In genomic region chr10:26254616-26255015, GRCh38 we compare ENCODE assay signal across 1 cellular context.
TF ChIP-seq lines count a peak whose summit lies in the region.

No MANE protein-coding gene starts in this region.

TF ChIP-seq in H1, 55 proteins besides CTCF, POLR2A, EP300 and RAD21:
- TF ChIP-seq SP4 (IDR thresholded peaks at IDR 0.05; ENCODE audit: low read length) (no peak), BACH1 (IDR thresholded peaks at IDR 0.05; ENCODE audit: low read length) (no peak), KDM1A (IDR thresholded peaks at IDR 0.05; ENCODE audit: borderline replicate concordance, low read length) (no peak), KDM4A (IDR thresholded peaks at IDR 0.05; ENCODE audit: low read depth, low read length, severe bottlenecking) (no peak), ATF2 (IDR thresholded peaks at IDR 0.05; ENCODE audit: low read length) (no peak), CBX5 (IDR thresholded peaks at IDR 0.05; ENCODE audit: low read depth, low read length) (no peak), SIX5 (IDR thresholded peaks at IDR 0.05; ENCODE audit: low read depth, low read length) (no peak), TCF12 (IDR thresholded peaks at IDR 0.05; ENCODE audit: low read depth, low read length) (no peak), PHF8 (conservative IDR thresholded peaks at IDR 0.05; ENCODE audit: low read depth, low read length) (no peak), CBX8 (IDR thresholded peaks at IDR 0.05; ENCODE audit: borderline replicate concordance, low read depth, low read length) (no peak), GTF2F1 (IDR thresholded peaks at IDR 0.05; ENCODE audit: borderline replicate concordance, low read depth, low read length) (no peak)
